17 cellular contexts compared by ENCODE assay signal in the genomic region with DNA sequence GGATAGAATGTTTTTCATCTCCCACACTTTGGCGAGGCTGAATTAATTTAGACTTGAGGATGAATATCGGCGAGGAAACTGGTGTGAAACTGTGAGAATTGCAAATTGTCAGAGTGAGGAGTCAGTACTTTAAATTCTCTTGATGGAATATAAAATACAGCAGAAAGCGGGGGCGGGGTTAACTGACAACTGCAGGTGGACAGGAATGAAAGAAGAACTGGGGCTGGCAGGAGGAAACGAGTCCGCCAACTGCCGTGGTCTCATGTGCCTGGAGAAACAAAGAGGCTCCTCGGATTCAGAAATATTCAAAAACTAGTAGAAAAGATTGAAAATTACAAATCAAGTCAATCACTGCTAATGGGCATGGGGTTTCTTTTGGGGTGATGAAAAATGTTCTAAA. TPM values are rescaled to one million over a fixed set of nuclear protein-coding genes. Genes with fewer than 3 reads are reported as not detected.
A peak's percentile ranks its signal among the peaks of the same experiment; 100 is the strongest.
DNase-seq lines count a peak whose midpoint lies in the region; ATAC-seq and TF ChIP-seq lines count a peak whose summit lies in the region.
"Had no signal": no experiment of that assay in that cellular context is flagged by ENCODE, and none has a peak within 500 bp of the region (broad histone marks: within the 10 kb centered on the region; RNA-seq: fewer than 3 reads in every experiment).

No MANE protein-coding gene starts in this region.

- H3K4me3 Mint-ChIP-seq in naive B cell, result peak overlapping the region; percentile 1 to 89 (median 63)
- no peak overlapping the region for H3K4me3 Mint-ChIP-seq in endothelial cell (ENCODE audit: unreplicated experiment)
- H3K4me3 Mint-ChIP-seq in activated CD8-positive, alpha-beta memory T cell treated with anti-CD3 and anti-CD28 coated beads, Interleukin-2, amount 10 ng/mL, durations not matched to agents 7 days and 5 days, result no peak overlapping the region
- H3K4me3 Mint-ChIP-seq: activated naive CD8-positive, alpha-beta T cell; central memory CD8-positive, alpha-beta T cell had no signal

- H3K36me3 Mint-ChIP-seq in naive B cell, result no peaks in the 10 kb centered on the region
- H3K36me3 Mint-ChIP-seq in endothelial cell (ENCODE audit: low read depth, unreplicated experiment), result no peaks in the 10 kb centered on the region
- no peaks in the 10 kb centered on the region for H3K36me3 Mint-ChIP-seq in activated CD8-positive, alpha-beta memory T cell treated with anti-CD3 and anti-CD28 coated beads, Interleukin-2, amount 10 ng/mL, durations not matched to agents 7 days and 5 days
- H3K36me3 Mint-ChIP-seq: IgD-negative memory B cell had no signal

- H3K27ac Mint-ChIP-seq in naive B cell (peak overlapping the region in 2 of 6 donors; percentile 36), endothelial cell (ENCODE audit: unreplicated experiment) (no peak overlapping the region)
- no peak overlapping the region for H3K27ac Mint-ChIP-seq in activated CD8-positive, alpha-beta memory T cell treated with anti-CD3 and anti-CD28 coated beads, Interleukin-2, amount 10 ng/mL, durations not matched to agents 7 days and 5 days
- H3K27ac Mint-ChIP-seq: activated naive CD8-positive, alpha-beta T cell; IgD-negative memory B cell had no signal

- peaks cover 7 to 13% (median 9%) of the 10 kb centered on the region in 3 donors for H3K4me1 Mint-ChIP-seq in naive B cell
- H3K4me1 Mint-ChIP-seq in endothelial cell (ENCODE audit: unreplicated experiment), result no peaks in the 10 kb centered on the region
- H3K4me1 Mint-ChIP-seq in activated CD8-positive, alpha-beta memory T cell treated with anti-CD3 and anti-CD28 coated beads, Interleukin-2, amount 10 ng/mL, durations not matched to agents 7 days and 5 days, result no peaks in the 10 kb centered on the region
- H3K4me1 Mint-ChIP-seq: central memory CD8-positive, alpha-beta T cell had no signal

- no peaks in the 10 kb centered on the region for H3K27me3 Mint-ChIP-seq in naive B cell
- H3K27me3 Mint-ChIP-seq in endothelial cell (ENCODE audit: unreplicated experiment), result peaks cover 1% of the 10 kb centered on the region
- H3K27me3 Mint-ChIP-seq in activated CD8-positive, alpha-beta memory T cell treated with anti-CD3 and anti-CD28 coated beads, Interleukin-2, amount 10 ng/mL, durations not matched to agents 7 days and 5 days, result peaks cover 50% of the 10 kb centered on the region

- TF ChIP-seq CTCF in endothelial cell (IDR thresholded peaks at IDR 0.05; ENCODE audit: unreplicated experiment), result no peak

- ATAC-seq in GM18498 (IDR thresholded peaks at IDR 0.05; ENCODE audit: unreplicated experiment) (peak; percentile 60), GM21737 (IDR thresholded peaks at IDR 0.05; ENCODE audit: unreplicated experiment) (peak; percentile 53), naive B cell (ENCODE audit: low read depth in 2 of 2) (peak; percentile 71 to 76)
- no peak for ATAC-seq in activated CD8-positive, alpha-beta memory T cell treated with anti-CD3 and anti-CD28 coated beads, Interleukin-2, amount 10 ng/mL, durations not matched to agents 7 days and 5 days

- H3K9me3 Mint-ChIP-seq in naive B cell (peaks cover 0 to 2% (median 0%) of the 10 kb centered on the region in 7 donors), endothelial cell (ENCODE audit: unreplicated experiment) (no peaks in the 10 kb centered on the region)
- no peaks in the 10 kb centered on the region for H3K9me3 Mint-ChIP-seq in activated CD8-positive, alpha-beta memory T cell treated with anti-CD3 and anti-CD28 coated beads, Interleukin-2, amount 10 ng/mL, durations not matched to agents 7 days and 5 days (ENCODE audit: low read depth)
- H3K9me3 Mint-ChIP-seq: central memory CD8-positive, alpha-beta T cell; IgD-negative memory B cell had no signal

- DNase-seq in MV-4-11 (lab: John Stamatoyannopoulos, UW), result peak; percentile 79
- DNase-seq in naive B cell, result peak; percentile 36
- no peak for DNase-seq in endothelial cell (ENCODE audit: low spot score)
- no peak for DNase-seq in pons (ENCODE audit: low spot score)
- no peak for DNase-seq in activated CD8-positive, alpha-beta memory T cell treated with anti-CD3 and anti-CD28 coated beads, Interleukin-2, amount 10 ng/mL, durations not matched to agents 7 days and 5 days
- DNase-seq in activated CD8-positive, alpha-beta memory T cell treated with anti-CD3 and anti-CD28 coated beads, Interleukin-2, amount 50 U/mL, for 4 hours, result no peak
- DNase-seq: hippocampal formation, NCI-H1930, ovary had no signal

- CTCF ChIA-PET in activated CD8-positive, alpha-beta memory T cell treated with anti-CD3 and anti-CD28 coated beads, Interleukin-2, amount 10 ng/mL, durations not matched to agents 7 days and 5 days (lab: Charles Lee), result interaction anchor here (0.9 kb wide), 1 partner anchor 19 kb away, joined by 3 read pairs; no protein-coding TSS in a partner anchor

RNA-seq across cellular contexts. Expression of gene MOGAT1, which starts 44.3 kb away (rescaled TPM):
- polyA plus RNA-seq in naive B cell (ENCODE audit: low read depth in 6 of 6), result not detected
- total RNA-seq in endothelial cell (ENCODE audit: unreplicated experiment), result 0.26 TPM
- total RNA-seq in activated CD8-positive, alpha-beta memory T cell treated with anti-CD3 and anti-CD28 coated beads, Interleukin-2, amount 10 ng/mL, durations not matched to agents 7 days and 5 days, result not detected
- total RNA-seq: Daoy; lower leg skin; ovary; T-helper 2 cell treated with Interferon-gamma antibody and Interleukin-4, amounts not matched to agents 100 ng/mL and 5 ng/mL, for 36 hours had no signal
- polyA plus RNA-seq: IgD-negative memory B cell, ovary had no signal

RNA-seq across cellular contexts. Expression of gene FARSB, which starts 59.8 kb away (rescaled TPM):
- 10 to 100 TPM; 20.8 to 35.3 (median 30.3) TPM for polyA plus RNA-seq in naive B cell (ENCODE audit: low read depth in 6 of 6)
- 11.9 TPM for total RNA-seq in endothelial cell (ENCODE audit: unreplicated experiment)
- total RNA-seq in activated CD8-positive, alpha-beta memory T cell treated with anti-CD3 and anti-CD28 coated beads, Interleukin-2, amount 10 ng/mL, durations not matched to agents 7 days and 5 days, result 10 to 100 TPM; 25.8 to 33.1 TPM

Comparison
In these comparisons a context has a peak if more than half of its experiments do, and no peak if none do; other contexts are left out.
1. DNase-seq: peak in MV-4-11 (single experiment) and naive B cell (single experiment); none in endothelial cell (single experiment), pons (single experiment), activated CD8-positive, alpha-beta memory T cell treated with anti-CD3 and anti-CD28 coated beads, Interleukin-2, amount 10 ng/mL, durations not matched to agents 7 days and 5 days (single experiment) and activated CD8-positive, alpha-beta memory T cell treated with anti-CD3 and anti-CD28 coated beads, Interleukin-2, amount 50 U/mL, for 4 hours (single experiment).
2. H3K4me3 Mint-ChIP-seq: peak in naive B cell (8 of 8); none in endothelial cell (single experiment) and activated CD8-positive, alpha-beta memory T cell treated with anti-CD3 and anti-CD28 coated beads, Interleukin-2, amount 10 ng/mL, durations not matched to agents 7 days and 5 days (single experiment).